Comparison of ENCODE assay signal across 8 cellular contexts in genomic region chr12:106140223-106140986, GRCh38. TPM values are rescaled to one million over a fixed set of nuclear protein-coding genes. Genes with fewer than 3 reads are reported as not detected.
DNase-seq lines count a peak whose midpoint lies in the region; ATAC-seq and TF ChIP-seq lines count a peak whose summit lies in the region.

No MANE protein-coding gene starts in this region.

- no peak overlapping the region for H3K4me2 ChIP-seq in Karpas-422 (ENCODE audit: low read depth, low read length, poor library complexity, severe bottlenecking)

- peaks cover 20% of the 10 kb centered on the region for H3K27me3 ChIP-seq in CD4-positive, alpha-beta memory T cell (ENCODE audit: insufficient read depth, low read length)
- no peaks in the 10 kb centered on the region for H3K27me3 ChIP-seq in Panc1 (ENCODE audit: control insufficient read depth, insufficient read depth, low read length)
- no peaks in the 10 kb centered on the region for H3K27me3 ChIP-seq in foreskin keratinocyte
- H3K27me3 ChIP-seq in ovary: no peaks in the 10 kb centered on the region
- no peaks in the 10 kb centered on the region for H3K27me3 ChIP-seq in SJCRH30
- H3K27me3 ChIP-seq in Karpas-422 (ENCODE audit: low read length): no peaks in the 10 kb centered on the region

- no peaks in the 10 kb centered on the region for H3K4me1 ChIP-seq in CD4-positive, alpha-beta memory T cell (ENCODE audit: insufficient read depth, low read length)
- H3K4me1 ChIP-seq in Panc1 (ENCODE audit: control insufficient read depth, insufficient read depth, low read length): peaks cover 50% of the 10 kb centered on the region
- H3K4me1 ChIP-seq in foreskin keratinocyte: peaks cover 24% of the 10 kb centered on the region
- H3K4me1 ChIP-seq in ovary (ENCODE audit: insufficient read depth): peaks cover 12% of the 10 kb centered on the region
- peaks cover 4% of the 10 kb centered on the region for H3K4me1 ChIP-seq in SJCRH30
- peaks cover 3% of the 10 kb centered on the region for H3K4me1 ChIP-seq in Karpas-422 (ENCODE audit: low read length)

- TF ChIP-seq CTCF in Panc1 (IDR thresholded peaks at IDR 0.05) (no peak), foreskin keratinocyte (conservative IDR thresholded peaks at IDR 0.05) (no peak), ovary (IDR thresholded peaks at IDR 0.05) (no peak), GM10248 (IDR thresholded peaks at IDR 0.05; ENCODE audit: control extremely low read depth, extremely low read depth, low read depth, missing control alignments) (no peak)

- WGBS in ovary, 3 donors: 39 to 43% (median 40%) methylated on average over 15 of the region's 15 CpGs

- no peak for TF ChIP-seq EP300 in ovary (IDR thresholded peaks at IDR 0.05)

- no peak for DNase-seq in CD4-positive, alpha-beta memory T cell
- no peak for DNase-seq in Panc1 (ENCODE audit: low read depth, low spot score)
- no peak for DNase-seq in foreskin keratinocyte
- peak in 1 of 5 donors; percentile 31 for DNase-seq in ovary
- no peak for DNase-seq in SJCRH30
- DNase-seq in Karpas-422: no peak
- DNase-seq in NCI-H2171 treated with DMSO at 0.1 percent for 48 hours (lab: John Stamatoyannopoulos, UW): no peak
- no peak for DNase-seq in GM10248 (ENCODE audit: extremely low spot score)

- peaks cover 0 to 9% (median 0%) of the 10 kb centered on the region in 8 donors for H3K9me3 Mint-ChIP-seq in CD4-positive, alpha-beta memory T cell

- H3K27ac Mint-ChIP-seq in CD4-positive, alpha-beta memory T cell: no peak overlapping the region

- no peak for ATAC-seq in Panc1
- ATAC-seq in foreskin keratinocyte: no peak

- CTCF ChIA-PET in CD4-positive, alpha-beta memory T cell (lab: Charles Lee; ENCODE audit: partially characterized antibody): interaction anchor here (0.7 to 7.5 kb wide), 2 partner anchors 11 to 721 kb away, joined by 3 to 84 read pairs; no protein-coding TSS in a partner anchor
- CTCF ChIA-PET in Panc1 (lab: Charles Lee): no interaction called here
- CTCF ChIA-PET in GM10248 (lab: Yijun Ruan, JAX): interaction anchor here (1.2 kb wide), 1 partner anchor 11 kb away, joined by 4 read pairs; no protein-coding TSS in a partner anchor

- H3K4me3 ChIP-seq in CD4-positive, alpha-beta memory T cell (ENCODE audit: low read length in 2 of 2): no peak overlapping the region
- H3K4me3 ChIP-seq in Panc1 (ENCODE audit: low read depth in 2 of 2, low read length in 2 of 2): peak overlapping the region; percentile 54 to 68
- peak overlapping the region; percentile 86 for H3K4me3 ChIP-seq in ovary
- H3K4me3 ChIP-seq in SJCRH30: no peak overlapping the region
- H3K4me3 ChIP-seq in Karpas-422 (ENCODE audit: low read length): no peak overlapping the region

- H4K20me1 ChIP-seq in Karpas-422 (ENCODE audit: insufficient read depth, low read depth, low read length): no peaks in the 10 kb centered on the region

- H3K27me3 Mint-ChIP-seq in CD4-positive, alpha-beta memory T cell: peaks cover 46 to 61% of the 10 kb centered on the region in 2 donors

- no peaks in the 10 kb centered on the region for H3K36me3 ChIP-seq in CD4-positive, alpha-beta memory T cell (ENCODE audit: insufficient read depth, low read length)
- H3K36me3 ChIP-seq in Panc1 (ENCODE audit: control insufficient read depth, insufficient read depth, low read length): no peaks in the 10 kb centered on the region
- H3K36me3 ChIP-seq in ovary: no peaks in the 10 kb centered on the region
- H3K36me3 ChIP-seq in SJCRH30: no peaks in the 10 kb centered on the region
- H3K36me3 ChIP-seq in Karpas-422 (ENCODE audit: insufficient read depth, low read length): no peaks in the 10 kb centered on the region

- no peak overlapping the region for H3K27ac ChIP-seq in CD4-positive, alpha-beta memory T cell (ENCODE audit: low read depth, low read length)
- H3K27ac ChIP-seq in Panc1 (ENCODE audit: low read length) (peak overlapping the region; percentile 98), foreskin keratinocyte (peak overlapping the region; percentile 78), ovary (peak overlapping the region; percentile 95 to 97), SJCRH30 (no peak overlapping the region), Karpas-422 (ENCODE audit: low read length) (no peak overlapping the region)

- POLR2A ChIA-PET in CD4-positive, alpha-beta memory T cell (lab: Charles Lee; ENCODE audit: partially characterized antibody): no interaction called here
- POLR2A ChIA-PET in Panc1 (lab: Charles Lee) (interaction anchor here (0.6 to 0.7 kb wide), 2 partner anchors 613 to 683 kb away, joined by 6 to 11 read pairs; no protein-coding TSS in a partner anchor), GM10248 (lab: Yijun Ruan, JAX) (no interaction called here)

- H3K9me2 ChIP-seq in Karpas-422 (replicated peaks; ENCODE audit: insufficient read depth, low read length): no peaks in the 10 kb centered on the region

- H3K79me2 ChIP-seq in Karpas-422 (ENCODE audit: low read length): no peaks in the 10 kb centered on the region

- in situ Hi-C loops in Panc1 (cut with HindIII; ENCODE audit: low pct_unique_long_range_greater_than_20kb, low sequenced_read_pairs): no loop called here

- H3K9ac ChIP-seq in Karpas-422 (ENCODE audit: low read length): no peak overlapping the region

- H3K4me1 Mint-ChIP-seq in CD4-positive, alpha-beta memory T cell: peaks cover 4 to 23% (median 9%) of the 10 kb centered on the region in 4 donors

- no peaks in the 10 kb centered on the region for H3K9me3 ChIP-seq in CD4-positive, alpha-beta memory T cell (ENCODE audit: control insufficient read depth in 1 of 2, low read length in 2 of 2)
- H3K9me3 ChIP-seq in Panc1 (ENCODE audit: control insufficient read depth, insufficient read depth, low read depth, low read length) (no peaks in the 10 kb centered on the region), ovary (no peaks in the 10 kb centered on the region), SJCRH30 (replicated peaks) (no peaks in the 10 kb centered on the region), Karpas-422 (ENCODE audit: low read length) (no peaks in the 10 kb centered on the region)

- no peak overlapping the region for H2AFZ ChIP-seq in Karpas-422 (ENCODE audit: low read length)

- intact Hi-C loops in CD4-positive, alpha-beta memory T cell (cut with micrococcal nuclease): no loop called here
- intact Hi-C loops in Panc1 (cut with micrococcal nuclease; ENCODE audit: unreplicated experiment) (no loop called here), ovary (cut with DNase I) (no loop called here)

- BruUV-seq in Panc1 (replicated peaks; lab: Mats Ljungman, UMichigan): TSS peak; percentile 76

- TF ChIP-seq POLR2A in ovary (IDR thresholded peaks at IDR 0.05): no peak

- H3K4me3 Mint-ChIP-seq in CD4-positive, alpha-beta memory T cell: peak overlapping the region in 7 of 8 donors; percentile 33 to 82 (median 57)

- H3K36me3 Mint-ChIP-seq in CD4-positive, alpha-beta memory T cell: no peaks in the 10 kb centered on the region

RNA-seq across cellular contexts. Expression of gene NUAK1, which starts 1.7 kb away (rescaled TPM):
- not detected for total RNA-seq in CD4-positive, alpha-beta memory T cell
- polyA plus RNA-seq in CD4-positive, alpha-beta memory T cell: not detected
- total RNA-seq in Panc1 (2021; ENCODE audit: unreplicated experiment): 50.3 TPM
- 33.2 TPM for polyA plus RNA-seq in Panc1 (2012; ENCODE audit: insufficient read length)
- total RNA-seq in foreskin keratinocyte: 21.6 and 55.4 TPM in 2 replicates
- 6.3 and 13.7 TPM in 2 replicates for polyA plus RNA-seq in foreskin keratinocyte
- total RNA-seq in ovary: 10 to 100 TPM in 5 of 7 donors, 1 to 10 TPM in 2; 2.8 to 22.2 (median 12.0) TPM
- polyA plus RNA-seq in ovary: 10 to 100 TPM in 1 of 2 donors, 1 to 10 TPM in 1; 9.3 to 15.8 TPM
- 4.0 and 4.4 TPM in 2 replicates for total RNA-seq in SJCRH30 (2014; rRNA removed; shearing (Covaris generic))
- total RNA-seq in Karpas-422 (2014; rRNA removed; shearing (Covaris generic); ENCODE audit: low replicate concordance): not detected in 2 replicates

Comparison
In these comparisons a context has a peak if more than half of its experiments do, and no peak if none do; other contexts are left out.
1. H3K27ac ChIP-seq: peak in Panc1 (single experiment), foreskin keratinocyte (single experiment) and ovary (2 of 2); none in CD4-positive, alpha-beta memory T cell (single experiment), SJCRH30 (single experiment) and Karpas-422 (single experiment).
2. H3K4me3 ChIP-seq: peak in Panc1 (2 of 2) and ovary (single experiment); none in CD4-positive, alpha-beta memory T cell (0 of 2), SJCRH30 (single experiment) and Karpas-422 (single experiment).